Comparison of ENCODE assay signal across 13 cellular contexts in the genomic region with DNA sequence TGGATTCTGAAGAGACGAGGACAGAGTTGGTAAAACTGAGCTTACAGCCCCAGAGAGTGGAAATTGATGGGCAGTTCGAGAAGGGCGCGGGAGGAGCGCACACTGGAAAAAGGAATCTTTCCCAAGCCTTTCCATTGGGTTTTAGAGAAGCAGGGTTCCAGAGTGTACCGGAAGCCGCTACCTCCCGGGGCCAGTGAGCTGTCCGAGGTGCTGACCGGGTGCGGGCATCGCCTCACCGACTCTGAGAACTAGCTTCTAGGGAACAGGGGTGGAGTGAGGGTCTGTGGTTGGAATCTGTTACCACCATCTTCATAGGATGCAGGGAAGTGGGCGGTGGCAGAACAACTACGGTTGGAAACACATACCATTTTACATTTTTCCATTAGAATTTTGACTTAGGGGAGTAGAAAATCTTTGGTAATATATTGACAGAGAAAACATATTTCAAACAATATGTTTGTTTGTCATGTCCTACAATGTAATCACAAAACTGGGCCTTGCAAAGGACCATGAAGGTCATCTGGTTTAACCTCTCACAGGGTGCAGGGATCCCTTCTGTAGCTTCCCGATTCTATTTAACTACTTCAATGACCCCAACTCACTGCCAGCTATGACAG. TPM values are rescaled to one million over a fixed set of nuclear protein-coding genes. Genes with fewer than 3 reads are reported as not detected.
DNase-seq lines count a peak whose midpoint lies in the region; ATAC-seq and TF ChIP-seq lines count a peak whose summit lies in the region.
"Had no signal": no experiment of that assay in that cellular context is flagged by ENCODE, and none has a peak within 500 bp of the region (broad histone marks: within the 10 kb centered on the region; RNA-seq: fewer than 3 reads in every experiment).

No MANE protein-coding gene starts in this region.

- no peaks in the 10 kb centered on the region for H3K36me3 Mint-ChIP-seq in GM23338 (ENCODE audit: low read depth)
- peaks cover 2% of the 10 kb centered on the region for H3K36me3 Mint-ChIP-seq in activated naive CD8-positive, alpha-beta T cell treated with anti-CD3 and anti-CD28 coated beads, Interleukin-2, amount 10 ng/mL, durations not matched to agents 7 days and 5 days
- H3K36me3 Mint-ChIP-seq in stimulated activated effector memory CD8-positive, alpha-beta T cell treated with anti-CD3 and anti-CD28 coated beads, Interleukin-12 subunit alpha, Interleukin-12 subunit beta, amount 100 ng/mL, for 72 hours = no peaks in the 10 kb centered on the region
- H3K36me3 Mint-ChIP-seq: naive B cell had no signal

- H3K4me3 ChIP-seq in A673 (ENCODE audit: low read depth, low read length, poor library complexity, severe bottlenecking) (no peak overlapping the region), GM23338 (no peak overlapping the region), iPS-15b (ENCODE audit: low read depth, low read length) (peak overlapping the region; percentile 40)
- H3K4me3 ChIP-seq: tibial nerve had no signal

- H3K27me3 Mint-ChIP-seq in GM23338 (ENCODE audit: insufficient read depth, low read depth, poor library complexity) = peaks cover 3% of the 10 kb centered on the region
- H3K27me3 Mint-ChIP-seq in activated naive CD8-positive, alpha-beta T cell treated with anti-CD3 and anti-CD28 coated beads, Interleukin-2, amount 10 ng/mL, durations not matched to agents 7 days and 5 days = peaks cover 27% of the 10 kb centered on the region

- peak; percentile 97 for ATAC-seq in GM23338
- no peak for ATAC-seq in activated naive CD8-positive, alpha-beta T cell treated with anti-CD3 and anti-CD28 coated beads, Interleukin-2, amount 10 ng/mL, durations not matched to agents 7 days and 5 days (ENCODE audit: low read depth)
- ATAC-seq in stimulated activated effector memory CD8-positive, alpha-beta T cell treated with anti-CD3 and anti-CD28 coated beads, Interleukin-12 subunit alpha, Interleukin-12 subunit beta, amount 100 ng/mL, for 72 hours = no peak
- no peak for ATAC-seq in HG03378 (IDR thresholded peaks at IDR 0.05; ENCODE audit: unreplicated experiment)
- no peak for ATAC-seq in HG03432 (IDR thresholded peaks at IDR 0.05; ENCODE audit: unreplicated experiment)

- no peaks in the 10 kb centered on the region; the same call in 1 of the 2 replicates for H4K20me1 ChIP-seq in GM23338 (replicated peaks; ENCODE audit: insufficient read depth)

- H3K9me2 ChIP-seq in GM23338 (ENCODE audit: insufficient read depth) = 0 out of 2 replicates have a peak, but pooled peaks cover 6% of the 10 kb centered on the region

- H3K79me2 ChIP-seq in GM23338 (replicated peaks; ENCODE audit: insufficient read depth) = no peaks in the 10 kb centered on the region

- H3K9me3 Mint-ChIP-seq in GM23338 = peaks cover 8% of the 10 kb centered on the region; the same call in 1 of the 3 replicates
- H3K9me3 Mint-ChIP-seq in activated naive CD8-positive, alpha-beta T cell treated with anti-CD3 and anti-CD28 coated beads, Interleukin-2, amount 10 ng/mL, durations not matched to agents 7 days and 5 days = peaks cover 2% of the 10 kb centered on the region
- H3K9me3 Mint-ChIP-seq in stimulated activated effector memory CD8-positive, alpha-beta T cell treated with anti-CD3 and anti-CD28 coated beads, Interleukin-12 subunit alpha, Interleukin-12 subunit beta, amount 100 ng/mL, for 72 hours = no peaks in the 10 kb centered on the region
- H3K9me3 Mint-ChIP-seq: naive B cell had no signal

- POLR2A ChIA-PET in A673 (lab: Charles Lee; ENCODE audit: low non-redundant PET) = no interaction called here
- POLR2A ChIA-PET in activated naive CD8-positive, alpha-beta T cell treated with anti-CD3 and anti-CD28 coated beads, Interleukin-2, amount 10 ng/mL, durations not matched to agents 7 days and 5 days (lab: Charles Lee) = no interaction called here

- no peaks in the 10 kb centered on the region for H3K4me1 Mint-ChIP-seq in GM23338
- no peaks in the 10 kb centered on the region for H3K4me1 Mint-ChIP-seq in activated naive CD8-positive, alpha-beta T cell treated with anti-CD3 and anti-CD28 coated beads, Interleukin-2, amount 10 ng/mL, durations not matched to agents 7 days and 5 days
- H3K4me1 Mint-ChIP-seq in stimulated activated effector memory CD8-positive, alpha-beta T cell treated with anti-CD3 and anti-CD28 coated beads, Interleukin-12 subunit alpha, Interleukin-12 subunit beta, amount 100 ng/mL, for 72 hours = no peaks in the 10 kb centered on the region
- H3K4me1 Mint-ChIP-seq: naive B cell had no signal

- H3K4me1 ChIP-seq in A673 (ENCODE audit: insufficient read depth, low read length, poor library complexity, severe bottlenecking) = no peaks in the 10 kb centered on the region
- H3K4me1 ChIP-seq in GM23338 (ENCODE audit: insufficient read depth) = no peaks in the 10 kb centered on the region
- H3K4me1 ChIP-seq in iPS-15b (ENCODE audit: control insufficient read depth, insufficient read depth, low read length) = peaks cover 3% of the 10 kb centered on the region
- H3K4me1 ChIP-seq: tibial nerve had no signal

- H3K27ac ChIP-seq in A673 (ENCODE audit: low read depth, low read length, poor library complexity, severe bottlenecking) = no peak overlapping the region
- H3K27ac ChIP-seq in GM23338 (ENCODE audit: low read depth) = no peak overlapping the region
- H3K27ac ChIP-seq: tibial nerve, WERI-Rb-1 had no signal

- H3K4me3 Mint-ChIP-seq in GM23338 = no peak overlapping the region
- no peak overlapping the region for H3K4me3 Mint-ChIP-seq in activated naive CD8-positive, alpha-beta T cell treated with anti-CD3 and anti-CD28 coated beads, Interleukin-2, amount 10 ng/mL, durations not matched to agents 7 days and 5 days
- H3K4me3 Mint-ChIP-seq in stimulated activated effector memory CD8-positive, alpha-beta T cell treated with anti-CD3 and anti-CD28 coated beads, Interleukin-12 subunit alpha, Interleukin-12 subunit beta, amount 100 ng/mL, for 72 hours = no peak overlapping the region
- H3K4me3 Mint-ChIP-seq: naive B cell had no signal

- no TSS peak for BruUV-seq in A673 (replicated peaks; lab: Mats Ljungman, UMichigan)

- no peak for TF ChIP-seq CTCF in A673 (conservative IDR thresholded peaks at IDR 0.05; ENCODE audit: low read depth, low read length)
- no peak for TF ChIP-seq CTCF in GM23338 (conservative IDR thresholded peaks at IDR 0.05; ENCODE audit: low read depth in 2 of 2)

- H3F3A ChIP-seq in GM23338 (replicated peaks; ENCODE audit: low read depth) = no peaks in the 10 kb centered on the region

- intact Hi-C loops in A673 (cut with micrococcal nuclease; ENCODE audit: unreplicated experiment) = no loop called here

- no peaks in the 10 kb centered on the region for H3K36me3 ChIP-seq in A673 (ENCODE audit: insufficient read depth, low read length, poor library complexity, severe bottlenecking)
- H3K36me3 ChIP-seq in GM23338 (ENCODE audit: insufficient read depth) = no peaks in the 10 kb centered on the region
- no peaks in the 10 kb centered on the region for H3K36me3 ChIP-seq in iPS-15b (ENCODE audit: control insufficient read depth, insufficient read depth, low read length)
- H3K36me3 ChIP-seq: tibial nerve, WERI-Rb-1 had no signal

- CTCF ChIA-PET in A673 (lab: Charles Lee) = no interaction called here

- no peak overlapping the region for H3K9ac ChIP-seq in iPS-15b (ENCODE audit: low read depth, low read length)

- DNase-seq in A673 (ENCODE audit: low spot score) (peak; percentile 59), GM23338 (ENCODE audit: low spot score) (peak; percentile 79), DMS153 (lab: John Stamatoyannopoulos, UW) (no peak)
- peak; percentile 56 for DNase-seq in activated naive CD8-positive, alpha-beta T cell treated with anti-CD3 and anti-CD28 coated beads, Interleukin-2, amount 10 ng/mL, durations not matched to agents 7 days and 5 days
- DNase-seq in stimulated activated effector memory CD8-positive, alpha-beta T cell treated with anti-CD3 and anti-CD28 coated beads, Interleukin-12 subunit alpha, Interleukin-12 subunit beta, amount 100 ng/mL, for 72 hours (ENCODE audit: low spot score in 2 of 2) = no peak
- DNase-seq: naive B cell, NCI-H82, WERI-Rb-1 had no signal

- H3K27me3 ChIP-seq in A673 (replicated peaks; ENCODE audit: insufficient read depth, low read depth, low read length, poor library complexity) (peaks cover 17% of the 10 kb centered on the region), GM23338 (ENCODE audit: insufficient read depth) (no peaks in the 10 kb centered on the region), iPS-15b (ENCODE audit: control insufficient read depth, insufficient read depth, low read length) (peaks cover 2% of the 10 kb centered on the region)

- H3K27ac Mint-ChIP-seq in GM23338 = no peak overlapping the region
- no peak overlapping the region for H3K27ac Mint-ChIP-seq in activated naive CD8-positive, alpha-beta T cell treated with anti-CD3 and anti-CD28 coated beads, Interleukin-2, amount 10 ng/mL, durations not matched to agents 7 days and 5 days
- no peak overlapping the region for H3K27ac Mint-ChIP-seq in stimulated activated effector memory CD8-positive, alpha-beta T cell treated with anti-CD3 and anti-CD28 coated beads, Interleukin-12 subunit alpha, Interleukin-12 subunit beta, amount 100 ng/mL, for 72 hours
- H3K27ac Mint-ChIP-seq: naive B cell had no signal

- H3K9me3 ChIP-seq in A673 (ENCODE audit: low read depth, low read length, poor library complexity, severe bottlenecking) (no peaks in the 10 kb centered on the region), iPS-15b (ENCODE audit: control insufficient read depth, insufficient read depth, low read length) (no peaks in the 10 kb centered on the region)
- H3K9me3 ChIP-seq: tibial nerve had no signal

- H2AFZ ChIP-seq in GM23338 = 0 out of 2 replicates have a peak overlapping the region, but pooled peaks have one; percentile 69

- H3K4me2 ChIP-seq in GM23338 = no peak overlapping the region

TF ChIP-seq in GM23338, 12 proteins besides CTCF, POLR2A, EP300 and RAD21 (continues in another document):
- no peak for TF ChIP-seq CREB1 (CRISPR knock-in tag; IDR thresholded peaks at IDR 0.05; ENCODE audit: low read depth)
- TF ChIP-seq ZNF331 (CRISPR knock-in tag; IDR thresholded peaks at IDR 0.05; ENCODE audit: low read depth) = no peak

RNA-seq across cellular contexts. Expression of a gene that starts 0.7 kb away (rescaled TPM):
- total RNA-seq in A673 (2021) = not detected in 2 replicates
- not detected in 2 replicates for total RNA-seq in GM23338 (2014; rRNA removed; shearing (Covaris generic))
- polyA plus RNA-seq in GM23338 (2016; fragmentation: Nextera tagmentation; extraction: Ambion mirVana) = not detected in 2 replicates
- not detected for total RNA-seq in activated naive CD8-positive, alpha-beta T cell treated with anti-CD3 and anti-CD28 coated beads, Interleukin-2, amount 10 ng/mL, durations not matched to agents 7 days and 5 days
- total RNA-seq: glomerular endothelial cell, tibial nerve had no signal

RNA-seq across cellular contexts. Expression of a gene that starts 53.5 kb away (rescaled TPM):
- 10.9 and 11.3 TPM in 2 replicates for total RNA-seq in A673 (2021)
- total RNA-seq in GM23338 (2014; rRNA removed; shearing (Covaris generic)) = 22.2 and 24.5 TPM in 2 replicates
- polyA plus RNA-seq in GM23338 (2016; fragmentation: Nextera tagmentation; extraction: Ambion mirVana) = 7.7 and 9.1 TPM in 2 replicates
- 1 to 10 TPM; 5.5 to 6.4 TPM for total RNA-seq in activated naive CD8-positive, alpha-beta T cell treated with anti-CD3 and anti-CD28 coated beads, Interleukin-2, amount 10 ng/mL, durations not matched to agents 7 days and 5 days

Comparison
In these comparisons a context has a peak if more than half of its experiments do, and no peak if none do; other contexts are left out.
1. DNase-seq: peak in A673 (single experiment), GM23338 (single experiment) and activated naive CD8-positive, alpha-beta T cell treated with anti-CD3 and anti-CD28 coated beads, Interleukin-2, amount 10 ng/mL, durations not matched to agents 7 days and 5 days (single experiment); none in stimulated activated effector memory CD8-positive, alpha-beta T cell treated with anti-CD3 and anti-CD28 coated beads, Interleukin-12 subunit alpha, Interleukin-12 subunit beta, amount 100 ng/mL, for 72 hours (0 of 2) and DMS153 (single experiment).